In the genomic region with DNA sequence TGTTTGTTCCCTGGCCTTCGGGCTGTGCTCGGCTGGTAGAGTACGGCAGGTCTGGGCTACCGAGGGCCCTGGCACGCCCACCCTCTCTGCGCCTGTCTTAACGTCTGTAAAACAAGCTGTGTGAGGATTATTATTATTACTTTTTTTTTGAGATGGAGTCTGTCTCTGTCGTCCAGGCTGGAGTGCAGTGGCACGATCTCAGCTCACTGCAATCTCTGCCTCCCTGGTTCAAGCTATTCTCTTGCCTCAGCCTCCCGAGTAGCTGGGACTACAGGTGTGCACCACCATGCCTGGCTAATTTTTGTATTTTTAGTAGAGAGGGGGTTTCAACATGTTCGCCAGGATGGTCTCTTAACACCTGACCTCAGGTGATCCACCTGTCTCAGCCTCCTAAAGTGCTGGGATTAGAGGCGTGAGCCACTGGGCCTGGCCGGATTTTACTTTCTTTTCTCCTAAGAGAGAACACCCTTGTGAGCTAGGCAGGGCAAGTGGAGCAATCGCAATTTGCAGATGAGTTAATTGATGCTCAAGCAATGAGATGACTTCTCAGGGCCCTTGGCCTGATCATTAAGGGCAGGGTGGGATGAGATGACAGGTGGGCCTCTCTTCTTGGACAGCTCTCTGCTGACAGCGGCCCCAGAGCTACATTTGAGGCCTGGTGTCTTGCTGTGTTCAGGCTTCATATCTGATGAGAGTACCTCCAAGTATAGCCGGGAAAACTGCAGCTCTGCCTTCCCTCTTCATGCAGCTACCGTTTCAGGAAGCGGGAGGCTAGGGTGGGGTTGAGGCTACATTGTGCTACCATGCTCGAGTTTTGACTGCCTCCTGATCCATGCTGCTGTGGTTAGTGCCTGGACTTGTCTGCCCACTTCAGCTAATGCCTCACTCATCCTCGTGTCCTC, we compare ENCODE assay signal across 8 cellular contexts. TPM values are rescaled to one million over a fixed set of nuclear protein-coding genes. Genes with fewer than 3 reads are reported as not detected.
A peak's percentile ranks its signal among the peaks of the same experiment; 100 is the strongest.
DNase-seq lines count a peak whose midpoint lies in the region; ATAC-seq lines count a peak whose summit lies in the region.

No MANE protein-coding gene starts in this region.

- H3K9me3 Mint-ChIP-seq in activated CD4-positive, alpha-beta T cell treated with anti-CD3 and anti-CD28 coated beads, Interleukin-2, amount 10 ng/mL, durations not matched to agents 24 days and 14 days: no peaks in the 10 kb centered on the region
- no peaks in the 10 kb centered on the region for H3K9me3 Mint-ChIP-seq in activated naive CD8-positive, alpha-beta T cell treated with anti-CD3 and anti-CD28 coated beads for 36 hours
- H3K9me3 Mint-ChIP-seq in immature natural killer cell: no peaks in the 10 kb centered on the region
- H3K9me3 Mint-ChIP-seq in stimulated activated naive CD8-positive, alpha-beta T cell treated with anti-CD3 and anti-CD28 coated beads, Interleukin-15, amount 100 ng/mL, for 72 hours: no peaks in the 10 kb centered on the region

- peak; percentile 26 for ATAC-seq in HG03064 (IDR thresholded peaks at IDR 0.05; ENCODE audit: low read depth, unreplicated experiment)
- ATAC-seq in stimulated activated naive CD8-positive, alpha-beta T cell treated with anti-CD3 and anti-CD28 coated beads, Interleukin-15, amount 100 ng/mL, for 72 hours: peak; percentile 64

- H3K4me1 Mint-ChIP-seq in activated CD4-positive, alpha-beta T cell treated with anti-CD3 and anti-CD28 coated beads, Interleukin-2, amount 10 ng/mL, durations not matched to agents 24 days and 14 days: peaks cover 33% of the 10 kb centered on the region
- peaks cover 34% of the 10 kb centered on the region for H3K4me1 Mint-ChIP-seq in activated naive CD8-positive, alpha-beta T cell treated with anti-CD3 and anti-CD28 coated beads for 36 hours
- peaks cover 10 to 21% of the 10 kb centered on the region in 2 donors for H3K4me1 Mint-ChIP-seq in immature natural killer cell
- peaks cover 39% of the 10 kb centered on the region for H3K4me1 Mint-ChIP-seq in stimulated activated naive CD8-positive, alpha-beta T cell treated with anti-CD3 and anti-CD28 coated beads, Interleukin-15, amount 100 ng/mL, for 72 hours

- H3K27ac Mint-ChIP-seq in activated CD4-positive, alpha-beta T cell treated with anti-CD3 and anti-CD28 coated beads, Interleukin-2, amount 10 ng/mL, durations not matched to agents 24 days and 14 days: peak overlapping the region; percentile 93
- H3K27ac Mint-ChIP-seq in activated naive CD8-positive, alpha-beta T cell treated with anti-CD3 and anti-CD28 coated beads for 36 hours: peak overlapping the region; percentile 85
- H3K27ac Mint-ChIP-seq in immature natural killer cell: peak overlapping the region; percentile 89 to 98 (median 94)
- peak overlapping the region; percentile 78 to 79 for H3K27ac Mint-ChIP-seq in stimulated activated naive CD8-positive, alpha-beta T cell treated with anti-CD3 and anti-CD28 coated beads, Interleukin-15, amount 100 ng/mL, for 72 hours

- H3K27me3 Mint-ChIP-seq in activated CD4-positive, alpha-beta T cell treated with anti-CD3 and anti-CD28 coated beads, Interleukin-2, amount 10 ng/mL, durations not matched to agents 24 days and 14 days: peaks cover 8% of the 10 kb centered on the region
- H3K27me3 Mint-ChIP-seq in activated naive CD8-positive, alpha-beta T cell treated with anti-CD3 and anti-CD28 coated beads for 36 hours: no peaks in the 10 kb centered on the region
- peaks cover 2 to 8% (median 6%) of the 10 kb centered on the region in 3 donors for H3K27me3 Mint-ChIP-seq in immature natural killer cell (ENCODE audit: low read depth in 3 of 3)
- peaks cover 8% of the 10 kb centered on the region for H3K27me3 Mint-ChIP-seq in stimulated activated naive CD8-positive, alpha-beta T cell treated with anti-CD3 and anti-CD28 coated beads, Interleukin-15, amount 100 ng/mL, for 72 hours

- peak overlapping the region; percentile 88 for H3K4me3 Mint-ChIP-seq in activated CD4-positive, alpha-beta T cell treated with anti-CD3 and anti-CD28 coated beads, Interleukin-2, amount 10 ng/mL, durations not matched to agents 24 days and 14 days
- H3K4me3 Mint-ChIP-seq in activated naive CD8-positive, alpha-beta T cell treated with anti-CD3 and anti-CD28 coated beads for 36 hours: peak overlapping the region; percentile 95
- H3K4me3 Mint-ChIP-seq in immature natural killer cell: peak overlapping the region; percentile 91 to 96 (median 94)
- peak overlapping the region; percentile 83 to 86 for H3K4me3 Mint-ChIP-seq in stimulated activated naive CD8-positive, alpha-beta T cell treated with anti-CD3 and anti-CD28 coated beads, Interleukin-15, amount 100 ng/mL, for 72 hours

- H3K36me3 Mint-ChIP-seq in activated CD4-positive, alpha-beta T cell treated with anti-CD3 and anti-CD28 coated beads, Interleukin-2, amount 10 ng/mL, durations not matched to agents 24 days and 14 days (ENCODE audit: low read depth): peaks cover 21% of the 10 kb centered on the region
- peaks cover 7% of the 10 kb centered on the region for H3K36me3 Mint-ChIP-seq in activated naive CD8-positive, alpha-beta T cell treated with anti-CD3 and anti-CD28 coated beads for 36 hours
- H3K36me3 Mint-ChIP-seq in immature natural killer cell: no peaks in the 10 kb centered on the region

- peak; percentile 59 for DNase-seq in activated CD4-positive, alpha-beta T cell treated with anti-CD3 and anti-CD28 coated beads, Interleukin-2, amount 10 ng/mL, durations not matched to agents 24 days and 14 days
- no peak for DNase-seq in activated CD4-positive, alpha-beta T cell treated with anti-CD3 and anti-CD28 coated beads for 4 hours
- no peak for DNase-seq in activated naive CD8-positive, alpha-beta T cell treated with anti-CD3 and anti-CD28 coated beads for 36 hours
- DNase-seq in immature natural killer cell (no peak), GM19238 (ENCODE audit: insufficient read length, low spot score) (no peak), SHP77 treated with DMSO at 0.1 percent for 48 hours (lab: John Stamatoyannopoulos, UW) (no peak)
- DNase-seq in stimulated activated naive CD8-positive, alpha-beta T cell treated with anti-CD3 and anti-CD28 coated beads, Interleukin-15, amount 100 ng/mL, for 72 hours: no peak

- intact Hi-C loops in activated CD4-positive, alpha-beta T cell treated with anti-CD3 and anti-CD28 coated beads, Interleukin-2, amount 10 ng/mL, durations not matched to agents 24 days and 14 days (cut with micrococcal nuclease): loop anchor here (1.0 to 10.0 kb wide), 8 partner anchors 13 to 535 kb away; partner anchors contain the start of genes HMGA1, ILRUN, NUDT3 and UQCC2

RNA-seq across cellular contexts. Expression of gene SMIM29, which starts 0.9 kb away (rescaled TPM):
- total RNA-seq in activated CD4-positive, alpha-beta T cell treated with anti-CD3 and anti-CD28 coated beads, Interleukin-2, amount 10 ng/mL, durations not matched to agents 24 days and 14 days: 12.6 and 13.5 TPM in 2 replicates
- total RNA-seq in activated naive CD8-positive, alpha-beta T cell treated with anti-CD3 and anti-CD28 coated beads for 36 hours: 10 to 100 TPM; 13.1 to 14.2 TPM
- polyA plus RNA-seq in immature natural killer cell: 100 to 1,000 TPM in 1 of 3 donors, 10 to 100 TPM in 2; 86.1 to 101 (median 89.1) TPM

RNA-seq across cellular contexts. Expression of gene HMGA1, which starts 13.0 kb away (rescaled TPM):
- total RNA-seq in activated CD4-positive, alpha-beta T cell treated with anti-CD3 and anti-CD28 coated beads, Interleukin-2, amount 10 ng/mL, durations not matched to agents 24 days and 14 days: 509 and 520 TPM in 2 replicates
- total RNA-seq in activated naive CD8-positive, alpha-beta T cell treated with anti-CD3 and anti-CD28 coated beads for 36 hours: 100 to 1,000 TPM; 803 to 814 TPM
- 10 to 100 TPM in 2 of 3 donors, 1 to 10 TPM in 1; 9.8 to 22.1 (median 19.6) TPM for polyA plus RNA-seq in immature natural killer cell
